In the genomic region with DNA sequence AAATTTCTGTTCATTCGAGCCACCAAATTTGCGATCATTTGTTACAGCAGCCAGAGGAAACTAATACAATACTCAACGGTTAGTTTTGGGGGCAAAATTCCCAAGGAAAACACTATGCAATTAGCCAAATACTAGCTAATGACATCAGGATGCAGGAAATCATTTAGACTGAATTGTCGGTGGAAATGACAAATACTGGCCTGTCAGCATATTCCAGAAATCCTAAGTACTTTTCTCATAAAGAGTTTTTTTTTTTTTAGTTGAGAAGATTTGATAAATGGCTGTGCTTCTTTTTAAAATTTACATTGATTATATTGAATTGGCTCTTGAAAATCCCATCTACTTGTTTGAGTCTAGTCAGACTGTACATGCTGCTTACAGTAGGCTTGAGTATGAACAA, we compare ENCODE assay signal across 3 cellular contexts.
TF ChIP-seq lines count a peak whose summit lies in the region.

No MANE protein-coding gene starts in this region.

TF ChIP-seq in A549, 52 proteins besides CTCF, POLR2A, EP300 and RAD21:
- TF ChIP-seq BHLHE40 (IDR thresholded peaks at IDR 0.05; ENCODE audit: low read depth, low read length) (no peak), JUNB (IDR thresholded peaks at IDR 0.05) (no peak), MAFK (IDR thresholded peaks at IDR 0.05; ENCODE audit: partially characterized antibody) (peak; percentile 65), RNF2 (IDR thresholded peaks at IDR 0.05; ENCODE audit: borderline replicate concordance, low read depth) (no peak), NFE2L2 (conservative IDR thresholded peaks at IDR 0.05; ENCODE audit: low read length) (no peak)

TF ChIP-seq in IMR-90, 13 proteins besides CTCF, POLR2A, EP300 and RAD21:
- TF ChIP-seq CHD1 (IDR thresholded peaks at IDR 0.05; ENCODE audit: low read depth, low read length) (no peak), MAFK (IDR thresholded peaks at IDR 0.05; ENCODE audit: low read depth, low read length) (peak; percentile 52; the same call in 1 of the 2 replicates)
- TF ChIP-seq, protein P1, sequence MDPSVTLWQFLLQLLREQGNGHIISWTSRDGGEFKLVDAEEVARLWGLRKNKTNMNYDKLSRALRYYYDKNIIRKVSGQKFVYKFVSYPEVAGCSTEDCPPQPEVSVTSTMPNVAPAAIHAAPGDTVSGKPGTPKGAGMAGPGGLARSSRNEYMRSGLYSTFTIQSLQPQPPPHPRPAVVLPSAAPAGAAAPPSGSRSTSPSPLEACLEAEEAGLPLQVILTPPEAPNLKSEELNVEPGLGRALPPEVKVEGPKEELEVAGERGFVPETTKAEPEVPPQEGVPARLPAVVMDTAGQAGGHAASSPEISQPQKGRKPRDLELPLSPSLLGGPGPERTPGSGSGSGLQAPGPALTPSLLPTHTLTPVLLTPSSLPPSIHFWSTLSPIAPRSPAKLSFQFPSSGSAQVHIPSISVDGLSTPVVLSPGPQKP (IDR thresholded peaks at IDR 0.05; ENCODE audit: borderline replicate concordance, low read depth, low read length): no peak

TF ChIP-seq in K562, 482 proteins besides CTCF, POLR2A, EP300 and RAD21:
- TF ChIP-seq ZBED1 (IDR thresholded peaks at IDR 0.05): no peak
- no peak for TF ChIP-seq HNRNPH1 (optimal IDR thresholded peaks at IDR 0.05; ENCODE audit: low read depth, low read length)
- peak; percentile 48; the same call in 1 of the 2 replicates for TF ChIP-seq MAFF (IDR thresholded peaks at IDR 0.05; ENCODE audit: low read length)
- TF ChIP-seq TEAD4 (IDR thresholded peaks at IDR 0.05; ENCODE audit: low read length): no peak
- TF ChIP-seq TEAD4 (CRISPR knock-in tag; IDR thresholded peaks at IDR 0.05; ENCODE audit: borderline replicate concordance): no peak
- no peak for TF ChIP-seq ZFP30 (CRISPR knock-in tag; IDR thresholded peaks at IDR 0.05; ENCODE audit: borderline replicate concordance)
- TF ChIP-seq KAT8 (IDR thresholded peaks at IDR 0.05; ENCODE audit: low read depth): no peak
- TF ChIP-seq, protein P2, sequence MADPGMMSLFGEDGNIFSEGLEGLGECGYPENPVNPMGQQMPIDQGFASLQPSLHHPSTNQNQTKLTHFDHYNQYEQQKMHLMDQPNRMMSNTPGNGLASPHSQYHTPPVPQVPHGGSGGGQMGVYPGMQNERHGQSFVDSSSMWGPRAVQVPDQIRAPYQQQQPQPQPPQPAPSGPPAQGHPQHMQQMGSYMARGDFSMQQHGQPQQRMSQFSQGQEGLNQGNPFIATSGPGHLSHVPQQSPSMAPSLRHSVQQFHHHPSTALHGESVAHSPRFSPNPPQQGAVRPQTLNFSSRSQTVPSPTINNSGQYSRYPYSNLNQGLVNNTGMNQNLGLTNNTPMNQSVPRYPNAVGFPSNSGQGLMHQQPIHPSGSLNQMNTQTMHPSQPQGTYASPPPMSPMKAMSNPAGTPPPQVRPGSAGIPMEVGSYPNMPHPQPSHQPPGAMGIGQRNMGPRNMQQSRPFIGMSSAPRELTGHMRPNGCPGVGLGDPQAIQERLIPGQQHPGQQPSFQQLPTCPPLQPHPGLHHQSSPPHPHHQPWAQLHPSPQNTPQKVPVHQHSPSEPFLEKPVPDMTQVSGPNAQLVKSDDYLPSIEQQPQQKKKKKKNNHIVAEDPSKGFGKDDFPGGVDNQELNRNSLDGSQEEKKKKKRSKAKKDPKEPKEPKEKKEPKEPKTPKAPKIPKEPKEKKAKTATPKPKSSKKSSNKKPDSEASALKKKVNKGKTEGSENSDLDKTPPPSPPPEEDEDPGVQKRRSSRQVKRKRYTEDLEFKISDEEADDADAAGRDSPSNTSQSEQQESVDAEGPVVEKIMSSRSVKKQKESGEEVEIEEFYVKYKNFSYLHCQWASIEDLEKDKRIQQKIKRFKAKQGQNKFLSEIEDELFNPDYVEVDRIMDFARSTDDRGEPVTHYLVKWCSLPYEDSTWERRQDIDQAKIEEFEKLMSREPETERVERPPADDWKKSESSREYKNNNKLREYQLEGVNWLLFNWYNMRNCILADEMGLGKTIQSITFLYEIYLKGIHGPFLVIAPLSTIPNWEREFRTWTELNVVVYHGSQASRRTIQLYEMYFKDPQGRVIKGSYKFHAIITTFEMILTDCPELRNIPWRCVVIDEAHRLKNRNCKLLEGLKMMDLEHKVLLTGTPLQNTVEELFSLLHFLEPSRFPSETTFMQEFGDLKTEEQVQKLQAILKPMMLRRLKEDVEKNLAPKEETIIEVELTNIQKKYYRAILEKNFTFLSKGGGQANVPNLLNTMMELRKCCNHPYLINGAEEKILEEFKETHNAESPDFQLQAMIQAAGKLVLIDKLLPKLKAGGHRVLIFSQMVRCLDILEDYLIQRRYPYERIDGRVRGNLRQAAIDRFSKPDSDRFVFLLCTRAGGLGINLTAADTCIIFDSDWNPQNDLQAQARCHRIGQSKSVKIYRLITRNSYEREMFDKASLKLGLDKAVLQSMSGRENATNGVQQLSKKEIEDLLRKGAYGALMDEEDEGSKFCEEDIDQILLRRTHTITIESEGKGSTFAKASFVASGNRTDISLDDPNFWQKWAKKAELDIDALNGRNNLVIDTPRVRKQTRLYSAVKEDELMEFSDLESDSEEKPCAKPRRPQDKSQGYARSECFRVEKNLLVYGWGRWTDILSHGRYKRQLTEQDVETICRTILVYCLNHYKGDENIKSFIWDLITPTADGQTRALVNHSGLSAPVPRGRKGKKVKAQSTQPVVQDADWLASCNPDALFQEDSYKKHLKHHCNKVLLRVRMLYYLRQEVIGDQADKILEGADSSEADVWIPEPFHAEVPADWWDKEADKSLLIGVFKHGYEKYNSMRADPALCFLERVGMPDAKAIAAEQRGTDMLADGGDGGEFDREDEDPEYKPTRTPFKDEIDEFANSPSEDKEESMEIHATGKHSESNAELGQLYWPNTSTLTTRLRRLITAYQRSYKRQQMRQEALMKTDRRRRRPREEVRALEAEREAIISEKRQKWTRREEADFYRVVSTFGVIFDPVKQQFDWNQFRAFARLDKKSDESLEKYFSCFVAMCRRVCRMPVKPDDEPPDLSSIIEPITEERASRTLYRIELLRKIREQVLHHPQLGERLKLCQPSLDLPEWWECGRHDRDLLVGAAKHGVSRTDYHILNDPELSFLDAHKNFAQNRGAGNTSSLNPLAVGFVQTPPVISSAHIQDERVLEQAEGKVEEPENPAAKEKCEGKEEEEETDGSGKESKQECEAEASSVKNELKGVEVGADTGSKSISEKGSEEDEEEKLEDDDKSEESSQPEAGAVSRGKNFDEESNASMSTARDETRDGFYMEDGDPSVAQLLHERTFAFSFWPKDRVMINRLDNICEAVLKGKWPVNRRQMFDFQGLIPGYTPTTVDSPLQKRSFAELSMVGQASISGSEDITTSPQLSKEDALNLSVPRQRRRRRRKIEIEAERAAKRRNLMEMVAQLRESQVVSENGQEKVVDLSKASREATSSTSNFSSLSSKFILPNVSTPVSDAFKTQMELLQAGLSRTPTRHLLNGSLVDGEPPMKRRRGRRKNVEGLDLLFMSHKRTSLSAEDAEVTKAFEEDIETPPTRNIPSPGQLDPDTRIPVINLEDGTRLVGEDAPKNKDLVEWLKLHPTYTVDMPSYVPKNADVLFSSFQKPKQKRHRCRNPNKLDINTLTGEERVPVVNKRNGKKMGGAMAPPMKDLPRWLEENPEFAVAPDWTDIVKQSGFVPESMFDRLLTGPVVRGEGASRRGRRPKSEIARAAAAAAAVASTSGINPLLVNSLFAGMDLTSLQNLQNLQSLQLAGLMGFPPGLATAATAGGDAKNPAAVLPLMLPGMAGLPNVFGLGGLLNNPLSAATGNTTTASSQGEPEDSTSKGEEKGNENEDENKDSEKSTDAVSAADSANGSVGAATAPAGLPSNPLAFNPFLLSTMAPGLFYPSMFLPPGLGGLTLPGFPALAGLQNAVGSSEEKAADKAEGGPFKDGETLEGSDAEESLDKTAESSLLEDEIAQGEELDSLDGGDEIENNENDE (IDR thresholded peaks at IDR 0.05; ENCODE audit: low read depth, low read length): no peak
- peak; percentile 41; the same call in 1 of the 2 replicates for TF ChIP-seq C11orf30 (IDR thresholded peaks at IDR 0.05; ENCODE audit: low read depth)
- TF ChIP-seq PRPF4 (IDR thresholded peaks at IDR 0.05; ENCODE audit: insufficient read depth, low read depth, low read length, poor library complexity, severe bottlenecking): no peak
- peak; percentile 73 for TF ChIP-seq ZNF316 (IDR thresholded peaks at IDR 0.05)
- peak; percentile 17; the same call in 1 of the 2 replicates for TF ChIP-seq MAFG (tag; conservative IDR thresholded peaks at IDR 0.05)
- peak; percentile 35; the same call in 1 of the 2 replicates for TF ChIP-seq MAFK (IDR thresholded peaks at IDR 0.05; ENCODE audit: low read length)
- TF ChIP-seq, protein P3, sequence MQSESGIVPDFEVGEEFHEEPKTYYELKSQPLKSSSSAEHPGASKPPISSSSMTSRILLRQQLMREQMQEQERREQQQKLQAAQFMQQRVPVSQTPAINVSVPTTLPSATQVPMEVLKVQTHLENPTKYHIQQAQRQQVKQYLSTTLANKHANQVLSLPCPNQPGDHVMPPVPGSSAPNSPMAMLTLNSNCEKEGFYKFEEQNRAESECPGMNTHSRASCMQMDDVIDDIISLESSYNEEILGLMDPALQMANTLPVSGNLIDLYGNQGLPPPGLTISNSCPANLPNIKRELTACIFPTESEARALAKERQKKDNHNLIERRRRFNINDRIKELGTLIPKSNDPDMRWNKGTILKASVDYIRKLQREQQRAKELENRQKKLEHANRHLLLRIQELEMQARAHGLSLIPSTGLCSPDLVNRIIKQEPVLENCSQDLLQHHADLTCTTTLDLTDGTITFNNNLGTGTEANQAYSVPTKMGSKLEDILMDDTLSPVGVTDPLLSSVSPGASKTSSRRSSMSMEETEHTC (IDR thresholded peaks at IDR 0.05): no peak
